2 cellular contexts compared by ENCODE assay signal in the genomic region with DNA sequence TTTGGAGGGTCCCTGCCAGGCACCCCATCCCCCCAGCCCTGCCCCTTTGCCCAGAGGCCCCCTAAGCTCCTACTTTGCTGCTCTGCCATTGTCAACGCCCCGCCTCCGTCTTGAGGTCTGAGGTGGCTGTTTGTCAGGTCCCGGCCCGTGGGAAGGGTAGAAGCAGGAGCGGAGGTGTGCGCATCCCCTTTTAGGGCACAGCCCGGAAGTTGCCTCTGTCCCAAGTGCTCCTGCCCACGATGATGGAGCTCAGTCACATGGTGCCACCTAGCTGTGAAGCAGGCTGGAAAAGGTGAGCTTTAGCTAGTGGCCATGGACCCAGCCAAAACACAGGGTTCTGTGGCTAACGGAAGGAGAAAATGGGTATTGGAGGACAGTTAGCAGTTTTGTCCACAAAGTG.
TF ChIP-seq lines count a peak whose summit lies in the region.

No MANE protein-coding gene starts in this region.

TF ChIP-seq in SK-N-SH, 30 proteins besides CTCF, POLR2A, EP300 and RAD21:
- TF ChIP-seq FOSL2 (IDR thresholded peaks at IDR 0.05; ENCODE audit: borderline replicate concordance, low read depth) (no peak), RXRA (IDR thresholded peaks at IDR 0.05; ENCODE audit: borderline replicate concordance, low read depth) (no peak), ELF1 (IDR thresholded peaks at IDR 0.05) (no peak), TEAD4 (IDR thresholded peaks at IDR 0.05; ENCODE audit: borderline replicate concordance, insufficient read depth) (no peak), YY1 (IDR thresholded peaks at IDR 0.05; ENCODE audit: low read depth) (no peak)
- TF ChIP-seq, protein P1, sequence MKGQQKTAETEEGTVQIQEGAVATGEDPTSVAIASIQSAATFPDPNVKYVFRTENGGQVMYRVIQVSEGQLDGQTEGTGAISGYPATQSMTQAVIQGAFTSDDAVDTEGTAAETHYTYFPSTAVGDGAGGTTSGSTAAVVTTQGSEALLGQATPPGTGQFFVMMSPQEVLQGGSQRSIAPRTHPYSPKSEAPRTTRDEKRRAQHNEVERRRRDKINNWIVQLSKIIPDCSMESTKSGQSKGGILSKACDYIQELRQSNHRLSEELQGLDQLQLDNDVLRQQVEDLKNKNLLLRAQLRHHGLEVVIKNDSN (IDR thresholded peaks at IDR 0.05; ENCODE audit: borderline replicate concordance, low read depth), result no peak

TF ChIP-seq in SK-N-SH treated with all-trans-retinoic acid at 6 μM for 48 hours, 23 proteins besides CTCF, POLR2A, EP300 and RAD21:
- no peak for TF ChIP-seq GLIS3 (CRISPR knock-in tag; IDR thresholded peaks at IDR 0.05)
- TF ChIP-seq TCF4 (CRISPR knock-in tag; IDR thresholded peaks at IDR 0.05; ENCODE audit: borderline replicate concordance), result no peak
- no peak for TF ChIP-seq ZNF8 (CRISPR knock-in tag; IDR thresholded peaks at IDR 0.05)
- no peak for TF ChIP-seq SNAI2 (CRISPR knock-in tag; IDR thresholded peaks at IDR 0.05)
- TF ChIP-seq PPARA (CRISPR knock-in tag; IDR thresholded peaks at IDR 0.05; ENCODE audit: borderline replicate concordance), result no peak
- TF ChIP-seq ZNF70 (CRISPR knock-in tag; IDR thresholded peaks at IDR 0.05), result no peak
- no peak for TF ChIP-seq OSR1 (CRISPR knock-in tag; IDR thresholded peaks at IDR 0.05)
- TF ChIP-seq ARNTL (CRISPR knock-in tag; IDR thresholded peaks at IDR 0.05; ENCODE audit: borderline replicate concordance, low read depth), result no peak
- TF ChIP-seq, protein P2, sequence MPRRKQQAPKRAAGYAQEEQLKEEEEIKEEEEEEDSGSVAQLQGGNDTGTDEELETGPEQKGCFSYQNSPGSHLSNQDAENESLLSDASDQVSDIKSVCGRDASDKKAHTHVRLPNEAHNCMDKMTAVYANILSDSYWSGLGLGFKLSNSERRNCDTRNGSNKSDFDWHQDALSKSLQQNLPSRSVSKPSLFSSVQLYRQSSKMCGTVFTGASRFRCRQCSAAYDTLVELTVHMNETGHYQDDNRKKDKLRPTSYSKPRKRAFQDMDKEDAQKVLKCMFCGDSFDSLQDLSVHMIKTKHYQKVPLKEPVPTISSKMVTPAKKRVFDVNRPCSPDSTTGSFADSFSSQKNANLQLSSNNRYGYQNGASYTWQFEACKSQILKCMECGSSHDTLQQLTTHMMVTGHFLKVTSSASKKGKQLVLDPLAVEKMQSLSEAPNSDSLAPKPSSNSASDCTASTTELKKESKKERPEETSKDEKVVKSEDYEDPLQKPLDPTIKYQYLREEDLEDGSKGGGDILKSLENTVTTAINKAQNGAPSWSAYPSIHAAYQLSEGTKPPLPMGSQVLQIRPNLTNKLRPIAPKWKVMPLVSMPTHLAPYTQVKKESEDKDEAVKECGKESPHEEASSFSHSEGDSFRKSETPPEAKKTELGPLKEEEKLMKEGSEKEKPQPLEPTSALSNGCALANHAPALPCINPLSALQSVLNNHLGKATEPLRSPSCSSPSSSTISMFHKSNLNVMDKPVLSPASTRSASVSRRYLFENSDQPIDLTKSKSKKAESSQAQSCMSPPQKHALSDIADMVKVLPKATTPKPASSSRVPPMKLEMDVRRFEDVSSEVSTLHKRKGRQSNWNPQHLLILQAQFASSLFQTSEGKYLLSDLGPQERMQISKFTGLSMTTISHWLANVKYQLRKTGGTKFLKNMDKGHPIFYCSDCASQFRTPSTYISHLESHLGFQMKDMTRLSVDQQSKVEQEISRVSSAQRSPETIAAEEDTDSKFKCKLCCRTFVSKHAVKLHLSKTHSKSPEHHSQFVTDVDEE (CRISPR knock-in tag; IDR thresholded peaks at IDR 0.05), result no peak
